Comparison of ENCODE assay signal across 26 cellular contexts in the genomic region with DNA sequence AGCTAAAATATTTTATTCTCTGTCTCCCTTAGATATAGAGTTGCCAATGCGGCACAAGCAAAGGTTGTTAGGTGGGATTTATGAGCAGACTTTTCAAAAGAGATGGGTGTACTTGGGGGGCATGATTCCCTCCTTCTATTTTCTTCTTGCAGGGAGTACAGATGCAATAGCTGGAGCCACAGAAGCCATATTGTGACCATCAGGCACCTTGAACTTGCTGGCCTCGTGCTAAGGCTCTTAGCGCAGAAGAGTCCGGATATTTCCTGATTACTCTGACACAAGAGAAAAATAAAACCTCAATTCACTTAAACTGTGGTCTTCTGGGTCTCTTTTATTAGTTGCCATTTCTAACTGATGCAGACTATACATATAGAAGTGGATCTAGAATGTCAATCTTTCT.
DNase-seq lines count a peak whose midpoint lies in the region; ATAC-seq, FAIRE-seq and TF ChIP-seq lines count a peak whose summit lies in the region.
"Had no signal": no experiment of that assay in that cellular context is flagged by ENCODE, and none has a peak within 500 bp of the region (broad histone marks: within the 10 kb centered on the region; RNA-seq: fewer than 3 reads in every experiment).

No MANE protein-coding gene starts in this region.

- no peak overlapping the region for H3K4me2 ChIP-seq in K562 (ENCODE audit: insufficient read depth, low read length)
- H3K4me2 ChIP-seq: A549; BLaER1 treated with 17β-estradiol and CSF1 and Interleukin-3, amounts not matched to agents 10 nM and 100 nM; GM23338 had no signal

- H2AFZ ChIP-seq in K562 (ENCODE audit: low read depth, low read length): no peak overlapping the region

- no peak overlapping the region for H3K4me3 Mint-ChIP-seq in endothelial cell (ENCODE audit: unreplicated experiment)
- H3K4me3 Mint-ChIP-seq: CD4-positive, alpha-beta T cell; CD8-positive, alpha-beta memory T cell; GM23338 had no signal

- in situ Hi-C loops in K562 (cut with MboI): no loop called here

- no peaks in the 10 kb centered on the region for H3K27me3 ChIP-seq in K562 (ENCODE audit: control insufficient read depth in 2 of 2, insufficient read depth in 2 of 2, low read length in 2 of 2)
- H3K27me3 ChIP-seq: BE2C; BLaER1 treated with 17β-estradiol and CSF1 and Interleukin-3, amounts not matched to agents 10 nM and 100 nM had no signal

- CTCF ChIA-PET in HEK293 (lab: Yijun Ruan, JAX) (interaction anchor here (0.9 to 1.2 kb wide), 2 partner anchors 53 to 99 kb away, joined by 3 read pairs; no protein-coding TSS in a partner anchor), K562 (lab: Yijun Ruan, JAX; ENCODE audit: low intra/inter-chr PET ratio) (no interaction called here), RWPE1 (lab: Yijun Ruan, JAX) (interaction anchor here (0.6 kb wide), 1 partner anchor 278 kb away, joined by 3 read pairs; no protein-coding TSS in a partner anchor)

- H3K4me3 ChIP-seq in HEK293 (ENCODE audit: low read depth, low read length) (no peak overlapping the region), K562 (no peak overlapping the region)
- H3K4me3 ChIP-seq: A549; BLaER1 treated with 17β-estradiol and CSF1 and Interleukin-3, amounts not matched to agents 10 nM and 100 nM; GM23338 had no signal

- H3K9me3 ChIP-seq in HEK293 (ENCODE audit: control insufficient read depth, insufficient read depth, low read depth, low read length) (no peaks in the 10 kb centered on the region), K562 (replicated peaks; ENCODE audit: control insufficient read depth, insufficient read depth, low read depth, low read length) (no peaks in the 10 kb centered on the region)
- H3K9me3 ChIP-seq: A549; BE2C; BLaER1 treated with 17β-estradiol and CSF1 and Interleukin-3, amounts not matched to agents 10 nM and 100 nM had no signal

- H3K27ac Mint-ChIP-seq in endothelial cell (ENCODE audit: unreplicated experiment): no peak overlapping the region
- H3K27ac Mint-ChIP-seq: CD14-positive monocyte; CD4-positive, alpha-beta T cell; GM23338 had no signal

- no peak overlapping the region for H3K9ac ChIP-seq in K562 (ENCODE audit: insufficient read depth in 1 of 2, low read depth in 2 of 2, low read length in 2 of 2)
- H3K9ac ChIP-seq: BLaER1 treated with 17β-estradiol and CSF1 and Interleukin-3, amounts not matched to agents 10 nM and 100 nM had no signal

- DNase-seq in K562 (ENCODE audit: extremely low read depth in 1 of 4, low spot score in 3 of 4): no peak
- peak; percentile 11 for DNase-seq in islet precursor cell
- no peak for DNase-seq in urothelium cell line (ENCODE audit: low spot score)
- no peak for DNase-seq in endothelial cell (ENCODE audit: low spot score)
- no peak for DNase-seq in iPS-NIHi7 (ENCODE audit: extremely low spot score)
- DNase-seq in RWPE1 (ENCODE audit: low spot score): no peak
- DNase-seq: 8988T; ACHN; AML-193; BE2C; CD4-positive, alpha-beta T cell; CD8-positive, alpha-beta memory T cell; DMS 273 treated with DMSO at 0.1 percent for 48 hours; DMS79; EL; GDM1; HCEC 1CT had no signal

- no peak for FAIRE-seq in K562 (lab: Jason Lieb, UNC)
- peak; percentile 23 for FAIRE-seq in urothelium cell line (lab: Jason Lieb, UNC)
- FAIRE-seq: A549, D721Med, GM12891, GM18507, H54 had no signal

- TF ChIP-seq CTCF in HEK293 (tag by site-specific recombination; IDR thresholded peaks at IDR 0.05) (no peak), K562 (IDR thresholded peaks at IDR 0.05 in 2 of 3, conservative IDR thresholded peaks at IDR 0.05 in 1 of 3; ENCODE audit: insufficient read depth in 2 of 3, low read depth in 1 of 3, low read length in 3 of 3) (no peak), endothelial cell (IDR thresholded peaks at IDR 0.05; ENCODE audit: unreplicated experiment) (no peak), RWPE1 (conservative IDR thresholded peaks at IDR 0.05; ENCODE audit: low read depth) (no peak)

- WGBS in K562 (ENCODE audit: insufficient coverage, low coverage, missing lambda C conversion rate): 3% methylated on average over 4 of the region's 4 CpGs

- no peaks in the 10 kb centered on the region for H3K9me3 Mint-ChIP-seq in endothelial cell (ENCODE audit: unreplicated experiment)
- H3K9me3 Mint-ChIP-seq: GM23338 had no signal

- H3K4me1 Mint-ChIP-seq in endothelial cell (ENCODE audit: unreplicated experiment): no peaks in the 10 kb centered on the region
- H3K4me1 Mint-ChIP-seq: CD14-positive monocyte; CD8-positive, alpha-beta memory T cell had no signal

- TF ChIP-seq RAD21 in K562 (CRISPR knock-in tag; conservative IDR thresholded peaks at IDR 0.05 in 1 of 2, IDR thresholded peaks at IDR 0.05 in 1 of 2): no peak

- POLR2A ChIA-PET in HEK293 (lab: Yijun Ruan, JAX): no interaction called here
- POLR2A ChIA-PET in K562 (lab: Yijun Ruan, JAX): no interaction called here
- POLR2A ChIA-PET in RWPE1 (lab: Yijun Ruan, JAX; ENCODE audit: low non-redundant PET): no interaction called here

- no peaks in the 10 kb centered on the region for H3K36me3 Mint-ChIP-seq in endothelial cell (ENCODE audit: low read depth, unreplicated experiment)
- H3K36me3 Mint-ChIP-seq: CD14-positive monocyte; CD8-positive, alpha-beta memory T cell had no signal

- intact Hi-C loops in K562 (cut with micrococcal nuclease): no loop called here

- H3K27ac ChIP-seq in HEK293 (ENCODE audit: extremely low read depth, low read depth, low read length) (no peak overlapping the region), K562 (ENCODE audit: extremely low read depth, low read depth, low read length) (no peak overlapping the region), RWPE1 (no peak overlapping the region)
- H3K27ac ChIP-seq: BLaER1 treated with 17β-estradiol and CSF1 and Interleukin-3, amounts not matched to agents 10 nM and 100 nM had no signal

- H4K20me1 ChIP-seq in K562 (replicated peaks; ENCODE audit: control insufficient read depth, insufficient read depth, low read length): no peaks in the 10 kb centered on the region; the same call in 1 of the 2 replicates
- H4K20me1 ChIP-seq: BLaER1 treated with 17β-estradiol and CSF1 and Interleukin-3, amounts not matched to agents 10 nM and 100 nM had no signal

- peaks cover 3% of the 10 kb centered on the region for H3K27me3 Mint-ChIP-seq in endothelial cell (ENCODE audit: unreplicated experiment)

- no peaks in the 10 kb centered on the region for H3K79me2 ChIP-seq in K562 (ENCODE audit: control insufficient read depth, insufficient read depth, low read length)

- H3K4me1 ChIP-seq in HEK293 (ENCODE audit: control insufficient read depth, insufficient read depth, low read length) (peaks cover 20% of the 10 kb centered on the region), K562 (replicated peaks in 1 of 2; ENCODE audit: control insufficient read depth in 2 of 2, insufficient read depth in 2 of 2, low read length in 2 of 2) (no peaks in the 10 kb centered on the region)
- H3K4me1 ChIP-seq: BE2C; BLaER1 treated with 17β-estradiol and CSF1 and Interleukin-3, amounts not matched to agents 10 nM and 100 nM had no signal

- BruUV-seq in K562 (replicated peaks; lab: Mats Ljungman, UMichigan): no TSS peak

- no peak for ATAC-seq in K562
- ATAC-seq: A549, GM23338 had no signal

- TF ChIP-seq EP300 in K562 (IDR thresholded peaks at IDR 0.05; ENCODE audit: low read length): no peak

- no peak for TF ChIP-seq POLR2A in K562 (conservative IDR thresholded peaks at IDR 0.05)

- H3K36me3 ChIP-seq in HEK293 (ENCODE audit: control insufficient read depth in 2 of 2, insufficient read depth in 1 of 2, low read length in 2 of 2): no peaks in the 10 kb centered on the region
- no peaks in the 10 kb centered on the region for H3K36me3 ChIP-seq in K562 (ENCODE audit: control insufficient read depth, insufficient read depth, low read length)
- H3K36me3 ChIP-seq: BE2C; BLaER1 treated with 17β-estradiol and CSF1 and Interleukin-3, amounts not matched to agents 10 nM and 100 nM had no signal

- H3K9me1 ChIP-seq in K562 (ENCODE audit: control insufficient read depth, insufficient read depth, low read length): no peaks in the 10 kb centered on the region

TF ChIP-seq in HEK293, 187 proteins besides CTCF, POLR2A, EP300 and RAD21:
- TF ChIP-seq SETDB1 (IDR thresholded peaks at IDR 0.05; ENCODE audit: insufficient read length, low read length): peak; percentile 71
- TF ChIP-seq ZNF571 (tag by site-specific recombination; IDR thresholded peaks at IDR 0.05): no peak
TF ChIP-seq in HEK293: peak in this region for 1.

TF ChIP-seq in K562, 482 proteins besides CTCF, POLR2A, EP300 and RAD21:
- TF ChIP-seq, protein P1, sequence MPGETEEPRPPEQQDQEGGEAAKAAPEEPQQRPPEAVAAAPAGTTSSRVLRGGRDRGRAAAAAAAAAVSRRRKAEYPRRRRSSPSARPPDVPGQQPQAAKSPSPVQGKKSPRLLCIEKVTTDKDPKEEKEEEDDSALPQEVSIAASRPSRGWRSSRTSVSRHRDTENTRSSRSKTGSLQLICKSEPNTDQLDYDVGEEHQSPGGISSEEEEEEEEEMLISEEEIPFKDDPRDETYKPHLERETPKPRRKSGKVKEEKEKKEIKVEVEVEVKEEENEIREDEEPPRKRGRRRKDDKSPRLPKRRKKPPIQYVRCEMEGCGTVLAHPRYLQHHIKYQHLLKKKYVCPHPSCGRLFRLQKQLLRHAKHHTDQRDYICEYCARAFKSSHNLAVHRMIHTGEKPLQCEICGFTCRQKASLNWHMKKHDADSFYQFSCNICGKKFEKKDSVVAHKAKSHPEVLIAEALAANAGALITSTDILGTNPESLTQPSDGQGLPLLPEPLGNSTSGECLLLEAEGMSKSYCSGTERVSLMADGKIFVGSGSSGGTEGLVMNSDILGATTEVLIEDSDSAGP (CRISPR knock-in tag; IDR thresholded peaks at IDR 0.05): no peak
- TF ChIP-seq RBM25 (IDR thresholded peaks at IDR 0.05; ENCODE audit: low read depth, low read length, severe bottlenecking) (peak; percentile 88), RBM15 (IDR thresholded peaks at IDR 0.05; ENCODE audit: insufficient read depth, low read length) (no peak)

Comparison
In these comparisons a context has a peak if more than half of its experiments do, and no peak if none do; other contexts are left out.
1. Of the 44 proteins assayed by ChIP-seq in both K562 and HEK293: peak only in K562: none; only in HEK293: SETDB1; in both: none; in neither: 43.